ENCODE assay signal across 29 cellular contexts in the genomic region with DNA sequence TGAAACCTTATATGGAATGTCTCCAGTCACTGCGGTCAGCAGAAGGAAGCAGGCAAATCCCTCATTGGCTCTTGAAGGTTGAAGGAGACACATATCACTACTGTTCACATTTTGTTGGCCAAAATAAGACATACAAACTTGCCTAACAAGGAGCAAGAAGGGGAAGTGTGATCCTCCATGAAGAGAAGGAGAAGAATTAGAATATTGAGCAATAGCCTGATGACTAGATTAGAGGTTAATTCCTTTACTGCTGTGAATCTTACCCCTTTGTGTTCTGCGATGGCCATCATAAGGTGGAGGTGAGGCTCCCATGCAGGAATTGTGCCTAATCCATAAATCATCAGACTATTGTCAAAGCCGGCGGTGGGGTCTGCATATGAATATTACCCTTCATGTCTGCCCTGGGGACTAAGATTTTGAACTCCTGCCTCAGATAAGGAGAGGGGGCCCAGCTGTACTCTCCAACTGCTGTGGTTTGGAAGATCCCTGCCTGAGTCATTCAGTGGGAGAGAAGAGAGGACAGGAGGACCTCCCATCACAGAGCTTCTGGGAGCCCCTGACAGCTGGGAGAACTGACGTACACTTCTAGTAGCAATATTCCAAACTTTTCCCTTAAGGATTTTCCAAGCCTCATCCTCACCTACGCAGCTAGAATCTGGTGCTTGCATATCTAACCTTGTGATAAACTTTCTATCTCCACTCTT.
A peak's percentile ranks its signal among the peaks of the same experiment; 100 is the strongest.
DNase-seq lines count a peak whose midpoint lies in the region; ATAC-seq and TF ChIP-seq lines count a peak whose summit lies in the region.
"Had no signal": no experiment of that assay in that cellular context is flagged by ENCODE, and none has a peak within 500 bp of the region (broad histone marks: within the 10 kb centered on the region; RNA-seq: fewer than 3 reads in every experiment).

No MANE protein-coding gene starts in this region.

- H3K27me3 ChIP-seq in neural progenitor cell, result no peaks in the 10 kb centered on the region
- H3K27me3 ChIP-seq: ascending aorta, cardiac muscle cell, sigmoid colon, suprapubic skin had no signal

- H3K27me3 Mint-ChIP-seq in neural progenitor cell (ENCODE audit: insufficient read depth, low read depth), result no peaks in the 10 kb centered on the region

- DNase-seq in Kasumi-1 (lab: John Stamatoyannopoulos, UW), result peak; percentile 41 to 61
- DNase-seq in NB4 (ENCODE audit: low read depth), result peak; percentile 53
- peak; percentile 66 for DNase-seq in SKM-1 (lab: John Stamatoyannopoulos, UW; ENCODE audit: unreplicated experiment)
- DNase-seq in neural progenitor cell (ENCODE audit: low spot score), result no peak
- DNase-seq in activated naive CD4-positive, alpha-beta T cell treated with anti-CD3 and anti-CD28 coated beads, Interleukin-2, amount 50 U/mL, for 16 hours, result no peak
- no peak for DNase-seq in stimulated activated CD4-positive, alpha-beta T cell treated with anti-CD3 and anti-CD28 coated beads, Interleukin-12 subunit alpha, Interleukin-12 subunit beta, amount 100 ng/mL, for 4 hours
- DNase-seq: activated CD4-positive, alpha-beta memory T cell treated with anti-CD3 and anti-CD28 coated beads, Interleukin-2, amount 10 ng/mL, durations not matched to agents 7 days and 5 days; activated CD4-positive, alpha-beta T cell treated with anti-CD3 and anti-CD28 coated beads for 1 hour; activated CD8-positive, alpha-beta memory T cell treated with anti-CD3 and anti-CD28 coated beads, Interleukin-2, amount 50 U/mL, for 48 hours; CD4-positive, CD25-positive, alpha-beta regulatory T cell; DMS 273 treated with DMSO at 0.1 percent for 48 hours; effector memory CD4-positive, alpha-beta T cell; EL; foreskin fibroblast; GM23248; NCI-H1105 treated with DMSO at 0.1 percent for 48 hours; NCI-H1930; NCI-H526 treated with DMSO at 0.1 percent for 48 hours; PC-3; sigmoid colon; stimulated activated naive CD4-positive, alpha-beta T cell had no signal

- no peak overlapping the region for H3K9ac ChIP-seq in neural progenitor cell
- H3K9ac ChIP-seq: GM23248 had no signal

- no peaks in the 10 kb centered on the region for H3K79me2 ChIP-seq in neural progenitor cell (ENCODE audit: low read depth)

- no peak overlapping the region for H3K4me3 Mint-ChIP-seq in neural progenitor cell
- H3K4me3 Mint-ChIP-seq: activated CD4-positive, alpha-beta memory T cell treated with anti-CD3 and anti-CD28 coated beads, Interleukin-2, amount 10 ng/mL, durations not matched to agents 7 days and 5 days; activated naive CD8-positive, alpha-beta T cell; activated T-helper 17 cell treated with anti-CD3 and anti-CD28 coated beads, Interleukin-2, amount 50 U/mL, for 72 hours; CD4-positive, CD25-positive, alpha-beta regulatory T cell had no signal

- TF ChIP-seq POLR2A in NB4 (IDR thresholded peaks at IDR 0.05; ENCODE audit: extremely low read depth, insufficient read length), result no peak

- ATAC-seq in GM18861 (IDR thresholded peaks at IDR 0.05; ENCODE audit: unreplicated experiment), result no peak
- ATAC-seq: activated T-helper 17 cell treated with anti-CD3 and anti-CD28 coated beads, Interleukin-2, amount 50 U/mL, for 72 hours; HepG2; PC-3 had no signal

- no peak overlapping the region for H3K27ac ChIP-seq in neural progenitor cell
- H3K27ac ChIP-seq: ascending aorta, cardiac muscle cell, coronary artery, GM23248, sigmoid colon, suprapubic skin had no signal

- no peaks in the 10 kb centered on the region for H3K36me3 ChIP-seq in neural progenitor cell
- H3K36me3 ChIP-seq: ascending aorta, cardiac muscle cell, sigmoid colon, suprapubic skin had no signal

- peak overlapping the region; percentile 97 for H3K27ac Mint-ChIP-seq in neural progenitor cell
- H3K27ac Mint-ChIP-seq: activated CD4-positive, alpha-beta memory T cell treated with anti-CD3 and anti-CD28 coated beads, Interleukin-2, amount 10 ng/mL, durations not matched to agents 7 days and 5 days; activated naive CD8-positive, alpha-beta T cell; activated T-helper 17 cell treated with anti-CD3 and anti-CD28 coated beads, Interleukin-2, amount 50 U/mL, for 72 hours; CD4-positive, CD25-positive, alpha-beta regulatory T cell had no signal

- peaks cover 73% of the 10 kb centered on the region for H3K4me1 ChIP-seq in neural progenitor cell
- H3K4me1 ChIP-seq: ascending aorta, sigmoid colon had no signal

- H3K9me3 ChIP-seq in neural progenitor cell (ENCODE audit: low read depth), result no peaks in the 10 kb centered on the region
- H3K9me3 ChIP-seq: ascending aorta, sigmoid colon, suprapubic skin had no signal

- H3K9me3 Mint-ChIP-seq in neural progenitor cell, result no peaks in the 10 kb centered on the region
- H3K9me3 Mint-ChIP-seq: activated CD4-positive, alpha-beta memory T cell treated with anti-CD3 and anti-CD28 coated beads, Interleukin-2, amount 10 ng/mL, durations not matched to agents 7 days and 5 days; activated T-helper 17 cell treated with anti-CD3 and anti-CD28 coated beads, Interleukin-2, amount 50 U/mL, for 72 hours had no signal

- H3K4me2 ChIP-seq in neural progenitor cell, result peak overlapping the region; percentile 64

- no peaks in the 10 kb centered on the region for H4K20me1 ChIP-seq in neural progenitor cell (ENCODE audit: low read depth)

- H3F3A ChIP-seq in neural progenitor cell (ENCODE audit: low read depth), result peaks cover 37% of the 10 kb centered on the region

- TF ChIP-seq CTCF in NB4 (IDR thresholded peaks at IDR 0.05; ENCODE audit: low read depth, low read length) (no peak), neural progenitor cell (IDR thresholded peaks at IDR 0.05) (no peak)

- H3K4me1 Mint-ChIP-seq in neural progenitor cell, result peaks cover 71% of the 10 kb centered on the region
- H3K4me1 Mint-ChIP-seq: activated CD4-positive, alpha-beta memory T cell treated with anti-CD3 and anti-CD28 coated beads, Interleukin-2, amount 10 ng/mL, durations not matched to agents 7 days and 5 days; activated T-helper 17 cell treated with anti-CD3 and anti-CD28 coated beads, Interleukin-2, amount 50 U/mL, for 72 hours; CD4-positive, CD25-positive, alpha-beta regulatory T cell had no signal

- H3K4me3 ChIP-seq in NB4 (ENCODE audit: low read depth, low read length) (no peak overlapping the region), neural progenitor cell (no peak overlapping the region)
- H3K4me3 ChIP-seq: ascending aorta, cardiac muscle cell, coronary artery, GM23248, sigmoid colon, suprapubic skin had no signal

- no peaks in the 10 kb centered on the region for H3K36me3 Mint-ChIP-seq in neural progenitor cell
- H3K36me3 Mint-ChIP-seq: activated naive CD8-positive, alpha-beta T cell; CD4-positive, CD25-positive, alpha-beta regulatory T cell had no signal

- no peak overlapping the region for H2AFZ ChIP-seq in neural progenitor cell (replicated peaks)
- H2AFZ ChIP-seq: GM23248 had no signal

Comparison
In these comparisons a context has a peak if more than half of its experiments do, and no peak if none do; other contexts are left out.
1. DNase-seq: peak in Kasumi-1 (2 of 2), NB4 (single experiment) and SKM-1 (single experiment); none in neural progenitor cell (single experiment), activated naive CD4-positive, alpha-beta T cell treated with anti-CD3 and anti-CD28 coated beads, Interleukin-2, amount 50 U/mL, for 16 hours (single experiment) and stimulated activated CD4-positive, alpha-beta T cell treated with anti-CD3 and anti-CD28 coated beads, Interleukin-12 subunit alpha, Interleukin-12 subunit beta, amount 100 ng/mL, for 4 hours (single experiment).